ENCODE assay signal across 8 cellular contexts in genomic region chr16:66872927-66873684, GRCh38. TPM values are rescaled to one million over a fixed set of nuclear protein-coding genes. Genes with fewer than 3 reads are reported as not detected.
DNase-seq lines count a peak whose midpoint lies in the region; ATAC-seq and TF ChIP-seq lines count a peak whose summit lies in the region.

No MANE protein-coding gene starts in this region.

- H3K27ac ChIP-seq in OCI-LY7 (ENCODE audit: low read depth, low read length, poor library complexity, severe bottlenecking): peak overlapping the region; percentile 42

- H4K20me1 ChIP-seq in OCI-LY7 (ENCODE audit: insufficient read depth, low read length): no peaks in the 10 kb centered on the region

- no TSS peak for BruUV-seq in OCI-LY7 (replicated peaks; lab: Mats Ljungman, UMichigan)

- peak overlapping the region; percentile 68 for H3K4me2 ChIP-seq in OCI-LY7 (ENCODE audit: low read length)

- peaks cover 6% of the 10 kb centered on the region; the same call in 1 of the 2 replicates for H3K9me3 ChIP-seq in OCI-LY7 (ENCODE audit: low read length)

- peak overlapping the region; percentile 37 for H3K4me3 ChIP-seq in OCI-LY7 (ENCODE audit: low read depth, low read length, poor library complexity, severe bottlenecking)

- H3K4me1 ChIP-seq in OCI-LY7 (ENCODE audit: insufficient read depth, low read length, poor library complexity, severe bottlenecking): peaks cover 37% of the 10 kb centered on the region

- no peaks in the 10 kb centered on the region for H3K9me2 ChIP-seq in OCI-LY7 (ENCODE audit: insufficient read depth, low read length)

- H3K79me2 ChIP-seq in OCI-LY7 (ENCODE audit: insufficient read depth, low read depth, low read length): no peaks in the 10 kb centered on the region

- ATAC-seq in GM19468 (IDR thresholded peaks at IDR 0.05; ENCODE audit: extremely low read depth, unreplicated experiment): peak; percentile 62

- intact Hi-C loops in OCI-LY7 (cut with micrococcal nuclease; ENCODE audit: unreplicated experiment): loop anchor here (2.0 kb wide), 3 partner anchors 42 to 466 kb away; partner anchors contain the start of gene NAE1

- in situ Hi-C loops in Caki2 (cut with HindIII; ENCODE audit: low pct_unique_long_range_greater_than_20kb, low sequenced_read_pairs): no loop called here

- H3K36me3 ChIP-seq in OCI-LY7 (ENCODE audit: insufficient read depth, low read length): no peaks in the 10 kb centered on the region

- peak overlapping the region; percentile 89 for H2AFZ ChIP-seq in OCI-LY7 (ENCODE audit: low read length)

- POLR2A ChIA-PET in OCI-LY7 (lab: Charles Lee): interaction anchor here (1.1 to 1.2 kb wide), 3 partner anchors 9 to 56 kb away, joined by 3 to 5 read pairs (median 4); no protein-coding TSS in a partner anchor

- peak; percentile 99 for TF ChIP-seq CTCF in OCI-LY7 (conservative IDR thresholded peaks at IDR 0.05; ENCODE audit: low read length)

- CTCF ChIA-PET in OCI-LY7 (lab: Charles Lee; ENCODE audit: unreplicated experiment): interaction anchor here (0.7 to 1.6 kb wide), 3 partner anchors 10 to 146 kb away, joined by 3 to 6 read pairs (median 5); partner anchors contain the start of gene NAE1

- DNase-seq in Caki2 (ENCODE audit: low read depth) (peak; percentile 97), HS-27A (ENCODE audit: low read depth) (peak; percentile 100), OCI-LY7 (ENCODE audit: low spot score) (peak; percentile 88), activated T-cell treated with anti-CD3 and anti-CD28 coated beads for 4 hours (peak; percentile 78), erythroblast (lab: John Stamatoyannopoulos, UW) (peak; percentile 85 to 90), mucosa of gallbladder (ENCODE audit: low spot score) (peak; percentile 93)
- DNase-seq in stimulated activated CD8-positive, alpha-beta memory T cell treated with anti-CD3 and anti-CD28 coated beads, Interleukin-4, amount 100 ng/mL, for 24 hours (ENCODE audit: low read depth): peak; percentile 90

- no peak for TF ChIP-seq POLR2A in erythroblast (IDR thresholded peaks at IDR 0.05; ENCODE audit: low read length)

RNA-seq across cellular contexts. Expression of gene PDP2, which starts 7.2 kb away (rescaled TPM):
- 2.5 and 3.1 TPM in 2 replicates for total RNA-seq in Caki2 (2014; rRNA removed; shearing (Covaris generic); ENCODE audit: low replicate concordance)
- 11.1 and 13.8 TPM in 2 replicates for total RNA-seq in OCI-LY7 (2014; rRNA removed; shearing (Covaris generic))
- 25.7 and 29.2 TPM in 2 replicates for total RNA-seq in OCI-LY7 (2022)
- 18.6 TPM for total RNA-seq in mucosa of gallbladder

RNA-seq across cellular contexts. Expression of gene CA7, which starts 28.9 kb away (rescaled TPM):
- not detected in 2 replicates for total RNA-seq in Caki2 (2014; rRNA removed; shearing (Covaris generic); ENCODE audit: low replicate concordance)
- total RNA-seq in OCI-LY7 (2014; rRNA removed; shearing (Covaris generic)): not detected in 2 replicates
- not detected in 2 replicates for total RNA-seq in OCI-LY7 (2022)
- total RNA-seq in mucosa of gallbladder: not detected

RNA-seq across cellular contexts. Expression of gene NAE1, which starts 42.3 kb away (rescaled TPM):
- 87.0 and 133 TPM in 2 replicates for total RNA-seq in Caki2 (2014; rRNA removed; shearing (Covaris generic); ENCODE audit: low replicate concordance)
- total RNA-seq in OCI-LY7 (2014; rRNA removed; shearing (Covaris generic)): 85.0 and 85.2 TPM in 2 replicates
- total RNA-seq in OCI-LY7 (2022) (98.9 and 106 TPM in 2 replicates), mucosa of gallbladder (46.1 TPM)

RNA-seq across cellular contexts. Expression of gene CDH16, which starts 45.6 kb away (rescaled TPM):
- total RNA-seq in Caki2 (2014; rRNA removed; shearing (Covaris generic); ENCODE audit: low replicate concordance): 33.9 and 56.1 TPM in 2 replicates
- not detected in 2 replicates for total RNA-seq in OCI-LY7 (2014; rRNA removed; shearing (Covaris generic))
- total RNA-seq in OCI-LY7 (2022) (not detected in 2 replicates), mucosa of gallbladder (8.7 TPM)

RNA-seq across cellular contexts. Expression of gene RRAD, which starts 52.2 kb away (rescaled TPM):
- 147 and 161 TPM in 2 replicates for total RNA-seq in Caki2 (2014; rRNA removed; shearing (Covaris generic); ENCODE audit: low replicate concordance)
- 0.09 TPM in 1 of 2 replicates, not detected in the other for total RNA-seq in OCI-LY7 (2014; rRNA removed; shearing (Covaris generic))
- total RNA-seq in OCI-LY7 (2022): not detected in 2 replicates
- total RNA-seq in mucosa of gallbladder: 9.4 TPM

Comparison
In these comparisons a context has a peak if more than half of its experiments do, and no peak if none do; other contexts are left out.
1. Peak in every context shown above with its lines: DNase-seq, ATAC-seq, H3K4me3 ChIP-seq and H3K27ac ChIP-seq.